10 cellular contexts compared by ENCODE assay signal in the genomic region with DNA sequence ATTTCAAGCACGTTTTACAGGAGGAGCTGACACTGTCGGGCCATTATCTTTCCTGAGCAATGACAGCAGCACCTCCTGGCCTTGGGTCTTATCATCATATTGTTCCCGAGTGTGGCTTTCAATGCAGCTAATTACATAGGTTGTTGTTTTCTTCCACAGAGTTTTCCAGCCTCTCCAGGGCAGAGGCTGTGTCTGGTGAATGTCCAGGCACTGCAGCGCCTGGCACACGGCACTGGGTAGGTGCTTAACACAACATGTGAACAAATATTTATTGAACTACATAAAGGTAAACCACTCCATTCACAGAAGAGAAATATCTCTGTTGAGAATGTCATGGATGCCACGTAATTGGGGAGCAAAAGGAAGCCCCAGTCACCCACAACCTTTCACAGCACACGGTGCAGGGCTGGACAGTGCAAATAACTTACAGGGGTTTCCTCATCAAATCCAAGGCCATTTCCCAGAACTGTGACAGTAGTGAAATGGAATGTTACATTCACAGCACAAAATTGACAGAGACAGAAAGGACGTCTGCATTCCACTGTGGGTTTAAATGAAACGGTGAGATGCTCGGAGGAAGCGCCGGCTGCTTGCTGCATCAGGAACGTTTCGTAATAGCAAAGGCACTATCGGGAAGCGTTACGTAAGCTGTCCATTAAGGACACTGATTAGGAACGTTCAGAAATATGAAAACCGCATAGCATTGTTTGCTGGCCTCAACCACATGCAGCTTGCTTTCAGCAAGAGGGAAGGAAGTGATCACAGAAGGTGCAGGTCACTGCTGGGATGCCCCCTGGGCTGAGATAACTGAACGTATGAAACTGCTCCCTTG. TPM values are rescaled to one million over a fixed set of nuclear protein-coding genes. Genes with fewer than 3 reads are reported as not detected.
DNase-seq lines count a peak whose midpoint lies in the region; ATAC-seq and TF ChIP-seq lines count a peak whose summit lies in the region.
"Had no signal": no experiment of that assay in that cellular context is flagged by ENCODE, and none has a peak within 500 bp of the region (broad histone marks: within the 10 kb centered on the region; RNA-seq: fewer than 3 reads in every experiment).

No MANE protein-coding gene starts in this region.

- no peak for TF ChIP-seq RAD21 in IMR-90 (IDR thresholded peaks at IDR 0.05; ENCODE audit: low read length)

- peak overlapping the region; percentile 1; the same call in 2 of the 3 replicates for H2BK15ac ChIP-seq in IMR-90 (ENCODE audit: low read depth, low read length)

- peak overlapping the region; percentile 33 for H3K9ac ChIP-seq in IMR-90 (ENCODE audit: low read depth, low read length)

- TF ChIP-seq CTCF in IMR-90 (conservative IDR thresholded peaks at IDR 0.05; ENCODE audit: low read depth, low read length) = no peak
- TF ChIP-seq CTCF in adrenal gland (IDR thresholded peaks at IDR 0.05) = no peak

- H3K9me3 ChIP-seq in IMR-90 (ENCODE audit: control insufficient read depth, insufficient read depth, low read length) = no peaks in the 10 kb centered on the region; the same call in 1 of the 2 replicates
- no peaks in the 10 kb centered on the region for H3K9me3 ChIP-seq in adrenal gland (replicated peaks in 1 of 3)

- BruUV-seq in IMR-90 (replicated peaks; lab: Mats Ljungman, UMichigan) = no TSS peak

- H3K27me3 ChIP-seq in ACC112 (ENCODE audit: insufficient read depth, low read length) = peaks cover 4% of the 10 kb centered on the region
- H3K27me3 ChIP-seq in IMR-90 (ENCODE audit: control insufficient read depth, insufficient read depth, low read length) = peaks cover 18% of the 10 kb centered on the region
- H3K27me3 ChIP-seq in adrenal gland = peaks cover 30% of the 10 kb centered on the region

- in situ Hi-C loops in IMR-90 (cut with MboI; ENCODE audit: low sequenced_read_pairs) = no loop called here

- H2BK20ac ChIP-seq in IMR-90 (ENCODE audit: low read depth, low read length) = peak overlapping the region; percentile 93

- ATAC-seq in IMR-90 (ENCODE audit: low read depth) = peak; percentile 87
- ATAC-seq in HG02885 (IDR thresholded peaks at IDR 0.05; ENCODE audit: poor library complexity, unreplicated experiment) = no peak

- peaks cover 49% of the 10 kb centered on the region for H3K4me1 ChIP-seq in ACC112 (ENCODE audit: control insufficient read depth, insufficient read depth, low read length, unreplicated experiment)
- H3K4me1 ChIP-seq in IMR-90 (ENCODE audit: control insufficient read depth, insufficient read depth, low read length) = peaks cover 21% of the 10 kb centered on the region
- H3K4me1 ChIP-seq in adrenal gland (replicated peaks in 1 of 2) = no peaks in the 10 kb centered on the region

- peak overlapping the region; percentile 74 for H3K4me2 ChIP-seq in IMR-90 (ENCODE audit: low read depth, low read length)

- H2AK9ac ChIP-seq in IMR-90 (replicated peaks; ENCODE audit: low read depth, low read length, poor library complexity) = no peak overlapping the region

- TF ChIP-seq POLR2A in IMR-90 (IDR thresholded peaks at IDR 0.05; ENCODE audit: low read depth, low read length) (no peak), adrenal gland (IDR thresholded peaks at IDR 0.05) (no peak)

- H3K36me3 ChIP-seq in ACC112 (ENCODE audit: insufficient read depth, low read length) (no peaks in the 10 kb centered on the region), IMR-90 (ENCODE audit: control insufficient read depth, insufficient read depth, low read length) (no peaks in the 10 kb centered on the region), adrenal gland (replicated peaks in 1 of 2) (no peaks in the 10 kb centered on the region)

- no peaks in the 10 kb centered on the region for H3K79me2 ChIP-seq in ACC112 (ENCODE audit: control insufficient read depth, insufficient read depth, low read length, unreplicated experiment)

- intact Hi-C loops in IMR-90 (cut with micrococcal nuclease) = loop anchor here (1.0 to 5.0 kb wide), 3 partner anchors 97 to 356 kb away; a partner anchor contains a TSS
- intact Hi-C loops in adrenal gland (cut with DNase I) = no loop called here

- H3K4me3 ChIP-seq in ACC112 (ENCODE audit: low read depth, low read length) (peak overlapping the region; percentile 26), IMR-90 (ENCODE audit: insufficient read depth, low read depth, low read length) (peak overlapping the region; percentile 0; the same call in 1 of the 2 replicates), adrenal gland (no peak overlapping the region)
- H3K4me3 ChIP-seq: skin epidermis had no signal

- H3K79me1 ChIP-seq in IMR-90 (ENCODE audit: low read depth in 1 of 2, low read length in 2 of 2) = no peaks in the 10 kb centered on the region

- H3K4ac ChIP-seq in IMR-90 (ENCODE audit: low read depth, low read length) = peak overlapping the region; percentile 88

- peak overlapping the region; percentile 94 for H4K91ac ChIP-seq in IMR-90 (ENCODE audit: insufficient read depth, low read depth, low read length)

- CTCF ChIA-PET in IMR-90 (lab: Yijun Ruan, JAX) = no interaction called here

- peak overlapping the region; percentile 66 for H4K5ac ChIP-seq in IMR-90 (ENCODE audit: low read depth, low read length)

- H4K8ac ChIP-seq in IMR-90 (ENCODE audit: low read depth in 2 of 2, low read length in 2 of 2) = peak overlapping the region; percentile 53 to 81

- dilution Hi-C loops in IMR-90 (cut with HindIII; ENCODE audit: low sequenced_read_pairs, unreplicated experiment) = no loop called here

- peak overlapping the region; percentile 14; the same call in 1 of the 2 replicates for H3K14ac ChIP-seq in IMR-90 (replicated peaks; ENCODE audit: low read depth, low read length)

- H3K23ac ChIP-seq in IMR-90 (ENCODE audit: low read depth, low read length) = peak overlapping the region; percentile 29

- peak overlapping the region; percentile 58 for H3K56ac ChIP-seq in IMR-90 (ENCODE audit: extremely low read depth, insufficient read depth, low read length)

- H2AFZ ChIP-seq in ACC112 (ENCODE audit: low read length, unreplicated experiment) = peak overlapping the region; percentile 18
- peak overlapping the region; percentile 71 for H2AFZ ChIP-seq in IMR-90 (replicated peaks; ENCODE audit: low read length, poor library complexity)

- H2BK5ac ChIP-seq in IMR-90 (ENCODE audit: low read depth, low read length, poor library complexity, severe bottlenecking) = peak overlapping the region; percentile 81

- H3K9me1 ChIP-seq in IMR-90 (ENCODE audit: insufficient read depth, low read length) = peaks cover 13% of the 10 kb centered on the region

- H3K27ac ChIP-seq in ACC112 (ENCODE audit: low read depth, low read length) (peak overlapping the region; percentile 99), IMR-90 (ENCODE audit: insufficient read depth, low read length) (peak overlapping the region; percentile 88), adrenal gland (peak overlapping the region in 2 of 5 donors; percentile 50 to 69)
- H3K27ac ChIP-seq: VCaP had no signal

- peak overlapping the region; percentile 81 for H3K18ac ChIP-seq in IMR-90 (ENCODE audit: low read depth, low read length)

- H4K20me1 ChIP-seq in IMR-90 (ENCODE audit: insufficient read depth, low read length) = no peaks in the 10 kb centered on the region

- peak; percentile 99 for DNase-seq in IMR-90
- DNase-seq in adrenal gland = peak in 6 of 7 donors; percentile 46 to 80 (median 70)
- peak; percentile 69 for DNase-seq in kidney tubule cell (ENCODE audit: low spot score)
- no peak for DNase-seq in iPS-NIHi7 (ENCODE audit: extremely low spot score)
- no peak for DNase-seq in activated CD4-positive, CD25-positive, alpha-beta regulatory T cell treated with anti-CD3 and anti-CD28 coated beads, Interleukin-2, amount 50 U/mL, for 72 hours
- DNase-seq in NK-92 treated with Interleukin-12 subunit alpha and Interleukin-12 subunit beta, amount 100 ng/mL, for 24 hours (lab: John Stamatoyannopoulos, UW) = no peak

- H2BK120ac ChIP-seq in IMR-90 (ENCODE audit: low read depth, low read length) = peak overlapping the region; percentile 94

- H2AK5ac ChIP-seq in IMR-90 (ENCODE audit: low read depth, low read length) = peak overlapping the region; percentile 98; the same call in 1 of the 2 replicates

- WGBS in IMR-90 (ENCODE audit: extremely low coverage in 2 of 2, insufficient read length in 1 of 2), 2 experiments = 2% methylated on average over 10 of the region's 20 CpGs; no CpG with 5 or more reads in 1 of the 2 experiments
- 13 to 17% (median 16%) methylated on average over 20 of the region's 20 CpGs for WGBS in adrenal gland, 4 donors

- POLR2A ChIA-PET in IMR-90 (lab: Charles Lee; ENCODE audit: unreplicated experiment) = interaction anchor here (0.6 kb wide), 1 partner anchor 196 kb away, joined by 3 read pairs; no protein-coding TSS in a partner anchor

TF ChIP-seq in IMR-90, 13 proteins besides CTCF, POLR2A, EP300 and RAD21 (continues in another document):
- TF ChIP-seq BHLHE40 (IDR thresholded peaks at IDR 0.05; ENCODE audit: low read depth, low read length) (peak; percentile 55; the same call in 1 of the 2 replicates), SMC3 (IDR thresholded peaks at IDR 0.05; ENCODE audit: low read depth, low read length) (no peak), MXI1 (IDR thresholded peaks at IDR 0.05; ENCODE audit: borderline replicate concordance, low read depth, low read length) (no peak)
- TF ChIP-seq, protein P1, sequence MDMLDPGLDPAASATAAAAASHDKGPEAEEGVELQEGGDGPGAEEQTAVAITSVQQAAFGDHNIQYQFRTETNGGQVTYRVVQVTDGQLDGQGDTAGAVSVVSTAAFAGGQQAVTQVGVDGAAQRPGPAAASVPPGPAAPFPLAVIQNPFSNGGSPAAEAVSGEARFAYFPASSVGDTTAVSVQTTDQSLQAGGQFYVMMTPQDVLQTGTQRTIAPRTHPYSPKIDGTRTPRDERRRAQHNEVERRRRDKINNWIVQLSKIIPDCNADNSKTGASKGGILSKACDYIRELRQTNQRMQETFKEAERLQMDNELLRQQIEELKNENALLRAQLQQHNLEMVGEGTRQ (IDR thresholded peaks at IDR 0.05; ENCODE audit: low read depth, low read length) = no peak
- TF ChIP-seq, protein P2, sequence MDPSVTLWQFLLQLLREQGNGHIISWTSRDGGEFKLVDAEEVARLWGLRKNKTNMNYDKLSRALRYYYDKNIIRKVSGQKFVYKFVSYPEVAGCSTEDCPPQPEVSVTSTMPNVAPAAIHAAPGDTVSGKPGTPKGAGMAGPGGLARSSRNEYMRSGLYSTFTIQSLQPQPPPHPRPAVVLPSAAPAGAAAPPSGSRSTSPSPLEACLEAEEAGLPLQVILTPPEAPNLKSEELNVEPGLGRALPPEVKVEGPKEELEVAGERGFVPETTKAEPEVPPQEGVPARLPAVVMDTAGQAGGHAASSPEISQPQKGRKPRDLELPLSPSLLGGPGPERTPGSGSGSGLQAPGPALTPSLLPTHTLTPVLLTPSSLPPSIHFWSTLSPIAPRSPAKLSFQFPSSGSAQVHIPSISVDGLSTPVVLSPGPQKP (IDR thresholded peaks at IDR 0.05; ENCODE audit: borderline replicate concordance, low read depth, low read length) = no peak

RNA-seq across cellular contexts. Expression of a gene that starts 6.4 kb away (rescaled TPM):
- total RNA-seq in IMR-90 (2012; rRNA removed) (not detected in 2 replicates), adrenal gland (1 to 10 TPM in 2 of 8 donors, under 1 TPM in 5, not detected in 1; 0.28 to 2.9 (median 0.60) TPM)
- polyA plus RNA-seq in IMR-90 (2012; rRNA removed) (0.09 TPM in 1 of 2 replicates, not detected in the other), adrenal gland (under 1 TPM in 1 of 3 donors, not detected in 2; 0.40 TPM)
- polyA plus RNA-seq in IMR-90 (2012; cell fraction: cytosol; rRNA removed) = 0.16 TPM in 1 of 2 replicates, not detected in the other
- 0.07 TPM in 1 of 2 replicates, not detected in the other for polyA plus RNA-seq in IMR-90 (2012; cell fraction: nucleus; rRNA removed; ENCODE audit: low replicate concordance)

Comparison
In these comparisons a context has a peak if more than half of its experiments do, and no peak if none do; other contexts are left out.
1. H3K4me3 ChIP-seq: peak in ACC112 (single experiment) and IMR-90 (single experiment); none in adrenal gland (0 of 4).
2. DNase-seq: peak in IMR-90 (single experiment), adrenal gland (6 of 7) and kidney tubule cell (single experiment); none in iPS-NIHi7 (single experiment), activated CD4-positive, CD25-positive, alpha-beta regulatory T cell treated with anti-CD3 and anti-CD28 coated beads, Interleukin-2, amount 50 U/mL, for 72 hours (single experiment) and NK-92 treated with Interleukin-12 subunit alpha and Interleukin-12 subunit beta, amount 100 ng/mL, for 24 hours (single experiment).